In genomic region chr11:15034687-15035267, GRCh38 we compare ENCODE assay signal across 2 cellular contexts.
TF ChIP-seq lines count a peak whose summit lies in the region.

No MANE protein-coding gene starts in this region.

TF ChIP-seq in HCT116, 20 proteins besides CTCF, POLR2A, EP300 and RAD21 (continued from another document):
- TF ChIP-seq EGR1 (IDR thresholded peaks at IDR 0.05; ENCODE audit: low read depth): no peak
- TF ChIP-seq SP1 (IDR thresholded peaks at IDR 0.05; ENCODE audit: low read depth): no peak
- no peak for TF ChIP-seq CBX3 (IDR thresholded peaks at IDR 0.05; ENCODE audit: low read depth)
- no peak for TF ChIP-seq ELF1 (IDR thresholded peaks at IDR 0.05; ENCODE audit: borderline replicate concordance, low read depth)
- TF ChIP-seq ATF3 (IDR thresholded peaks at IDR 0.05): no peak
- TF ChIP-seq SIN3A (IDR thresholded peaks at IDR 0.05; ENCODE audit: low read depth): no peak
- no peak for TF ChIP-seq ZBTB33 (IDR thresholded peaks at IDR 0.05; ENCODE audit: extremely low read depth, insufficient replicate concordance, low read length)

TF ChIP-seq in HepG2, 621 proteins besides CTCF, POLR2A, EP300 and RAD21:
- TF ChIP-seq HMGXB3 (CRISPR knock-in tag; IDR thresholded peaks at IDR 0.05; ENCODE audit: borderline replicate concordance) (no peak), TRIM22 (IDR thresholded peaks at IDR 0.05) (no peak)
TF ChIP-seq in HepG2: peak in this region for 0.
